ENCODE assay signal across 21 cellular contexts in the genomic region with DNA sequence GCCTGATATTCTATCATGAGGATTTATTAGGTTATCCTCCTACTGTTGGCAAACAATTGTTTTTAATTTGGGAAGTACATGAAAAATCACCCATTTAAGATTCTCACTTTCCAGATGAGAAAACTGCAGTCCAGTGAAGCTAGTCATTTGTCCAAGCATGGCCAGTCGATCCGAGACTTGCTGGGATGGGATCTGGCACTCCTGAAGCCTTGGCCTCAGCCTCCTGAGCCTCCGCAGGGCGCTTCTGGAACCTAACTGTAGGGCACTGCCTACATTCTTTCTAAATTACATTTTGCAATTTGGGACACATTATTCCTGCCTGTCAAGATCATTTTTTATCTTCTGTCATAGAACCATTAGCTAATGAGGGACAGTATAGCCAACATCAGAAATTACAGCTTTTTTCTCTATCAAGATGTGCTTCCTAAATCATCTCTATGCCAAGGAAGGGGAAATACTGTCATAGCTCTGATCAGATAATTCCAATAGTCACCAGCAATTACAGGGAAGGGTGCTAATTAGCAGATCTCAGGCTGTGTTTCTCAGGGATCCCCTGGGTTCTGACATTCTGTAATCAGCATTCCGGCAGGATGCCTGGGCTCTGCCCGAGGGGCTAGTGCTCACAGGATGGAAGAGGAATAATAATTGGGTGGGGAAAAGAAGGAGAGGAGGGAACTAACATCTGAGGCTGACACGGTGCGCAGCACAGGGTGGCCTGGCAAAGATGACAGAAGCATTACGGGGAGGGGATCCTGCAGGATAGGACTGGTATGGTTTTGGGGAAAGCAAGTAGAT. TPM values are rescaled to one million over a fixed set of nuclear protein-coding genes. Genes with fewer than 3 reads are reported as not detected.
DNase-seq lines count a peak whose midpoint lies in the region; ATAC-seq, FAIRE-seq and TF ChIP-seq lines count a peak whose summit lies in the region.
"Had no signal": no experiment of that assay in that cellular context is flagged by ENCODE, and none has a peak within 500 bp of the region (broad histone marks: within the 10 kb centered on the region; RNA-seq: fewer than 3 reads in every experiment).

No MANE protein-coding gene starts in this region.

- no peaks in the 10 kb centered on the region for H3K36me3 ChIP-seq in astrocyte (ENCODE audit: insufficient read depth, low read length)
- no peaks in the 10 kb centered on the region for H3K36me3 ChIP-seq in mesendoderm (ENCODE audit: control insufficient read depth, insufficient read depth, low read length)
- H3K36me3 ChIP-seq: HAP-1 had no signal

- no peak overlapping the region for H3K18ac ChIP-seq in mesendoderm (ENCODE audit: low read length)

- no peak for TF ChIP-seq CTCF in astrocyte (IDR thresholded peaks at IDR 0.05; ENCODE audit: insufficient read depth, low read depth, low read length)

- H4K20me1 ChIP-seq in astrocyte (ENCODE audit: insufficient read depth, low read length), result no peaks in the 10 kb centered on the region

- no peak overlapping the region for H2BK5ac ChIP-seq in mesendoderm (ENCODE audit: low read length)

- peaks cover 21% of the 10 kb centered on the region for H3K4me1 ChIP-seq in astrocyte (ENCODE audit: insufficient read depth, low read length)
- no peaks in the 10 kb centered on the region for H3K4me1 ChIP-seq in mesendoderm (ENCODE audit: control insufficient read depth, low read depth, low read length)

- H2BK15ac ChIP-seq in mesendoderm (replicated peaks; ENCODE audit: low read depth), result no peak overlapping the region

- no CpG with 5 or more reads among the region's 9 CpGs for WGBS in mesendoderm (ENCODE audit: extremely low coverage, insufficient coverage, low lambda C conversion rate)

- no peak overlapping the region for H3K27ac ChIP-seq in astrocyte (ENCODE audit: low read depth, low read length)
- no peak overlapping the region for H3K27ac ChIP-seq in mesendoderm (ENCODE audit: low read depth, low read length)
- H3K27ac ChIP-seq: A549, C4-2B, HL-60 had no signal

- H3K79me1 ChIP-seq in mesendoderm (ENCODE audit: low read length), result no peaks in the 10 kb centered on the region

- no peak for FAIRE-seq in astrocyte (lab: Jason Lieb, UNC)
- FAIRE-seq: A549, HTR-8/SVneo had no signal

- H3K9ac ChIP-seq in astrocyte (ENCODE audit: low read length), result no peak overlapping the region
- no peak overlapping the region for H3K9ac ChIP-seq in mesendoderm (ENCODE audit: low read length)

- H3K4ac ChIP-seq in mesendoderm (ENCODE audit: low read depth, low read length), result no peak overlapping the region

- H3K27me3 Mint-ChIP-seq in astrocyte (ENCODE audit: low read depth, unreplicated experiment), result no peaks in the 10 kb centered on the region
- H3K27me3 Mint-ChIP-seq in stimulated activated naive CD8-positive, alpha-beta T cell treated with anti-CD3 and anti-CD28 coated beads, Interleukin-15, amount 100 ng/mL, for 72 hours, result peaks cover 35% of the 10 kb centered on the region

- H2BK120ac ChIP-seq in mesendoderm (ENCODE audit: low read depth, low read length), result no peak overlapping the region

- H3K79me2 ChIP-seq in astrocyte (ENCODE audit: insufficient read depth, low read length) (no peaks in the 10 kb centered on the region), mesendoderm (ENCODE audit: control insufficient read depth, insufficient read depth, low read length) (no peaks in the 10 kb centered on the region)

- no peak overlapping the region for H3K4me3 Mint-ChIP-seq in astrocyte (ENCODE audit: unreplicated experiment)
- H3K4me3 Mint-ChIP-seq in stimulated activated naive CD8-positive, alpha-beta T cell treated with anti-CD3 and anti-CD28 coated beads, Interleukin-15, amount 100 ng/mL, for 72 hours, result no peak overlapping the region

- no peak overlapping the region for H4K5ac ChIP-seq in mesendoderm (ENCODE audit: low read length)

- H3K4me2 ChIP-seq in astrocyte (ENCODE audit: low read length) (no peak overlapping the region), mesendoderm (ENCODE audit: low read length) (no peak overlapping the region)
- H3K4me2 ChIP-seq: A549 had no signal

- DNase-seq in A172 (ENCODE audit: low spot score), result peak; percentile 28
- DNase-seq in GM03348 (ENCODE audit: low spot score), result peak; percentile 21
- no peak for DNase-seq in astrocyte (ENCODE audit: low read depth)
- DNase-seq in mesendoderm, result peak; percentile 46
- no peak for DNase-seq in NCI-H2029 treated with DMSO at 0.1 percent for 48 hours (lab: John Stamatoyannopoulos, UW)
- DNase-seq in stimulated activated naive CD8-positive, alpha-beta T cell treated with anti-CD3 and anti-CD28 coated beads, Interleukin-15, amount 100 ng/mL, for 72 hours, result no peak
- DNase-seq: Caco-2, DMS153, EL, NCI-H1105 treated with DMSO at 0.1 percent for 48 hours, NCI-H187 treated with DMSO at 0.1 percent for 48 hours, NCI-H2171, NCI-H446 treated with DMSO at 0.1 percent for 48 hours, NCI-H748 treated with DMSO at 0.1 percent for 48 hours, OCI-M1 had no signal

- H3K27me3 ChIP-seq in astrocyte (ENCODE audit: insufficient read depth, low read length) (no peaks in the 10 kb centered on the region), mesendoderm (ENCODE audit: insufficient read depth, low read length, poor library complexity) (no peaks in the 10 kb centered on the region)

- no peak overlapping the region for H2AK5ac ChIP-seq in mesendoderm (ENCODE audit: low read length)

- no peak overlapping the region for H3K4me3 ChIP-seq in astrocyte (ENCODE audit: insufficient read depth, low read depth, low read length)
- H3K4me3 ChIP-seq in mesendoderm (ENCODE audit: low read length), result no peak overlapping the region
- H3K4me3 ChIP-seq: A549, HAP-1 had no signal

- no peaks in the 10 kb centered on the region for H3K9me3 ChIP-seq in astrocyte (ENCODE audit: insufficient read depth, low read depth, low read length)
- H3K9me3 ChIP-seq: A549, Caco-2, HAP-1 had no signal

- no peak overlapping the region for H3K56ac ChIP-seq in mesendoderm (ENCODE audit: low read length)

- H3K36me3 Mint-ChIP-seq in astrocyte (ENCODE audit: low read depth, unreplicated experiment), result no peaks in the 10 kb centered on the region

- no peak overlapping the region for H3K23ac ChIP-seq in mesendoderm (ENCODE audit: low read length)

- H3K4me1 Mint-ChIP-seq in astrocyte (ENCODE audit: low read depth, unreplicated experiment), result peaks cover 14% of the 10 kb centered on the region
- no peaks in the 10 kb centered on the region for H3K4me1 Mint-ChIP-seq in stimulated activated naive CD8-positive, alpha-beta T cell treated with anti-CD3 and anti-CD28 coated beads, Interleukin-15, amount 100 ng/mL, for 72 hours

- H4K8ac ChIP-seq in mesendoderm (ENCODE audit: low read depth, low read length), result no peak overlapping the region

- H2AFZ ChIP-seq in astrocyte (ENCODE audit: low read depth, low read length), result peak overlapping the region; percentile 11

- H3K27ac Mint-ChIP-seq in astrocyte (ENCODE audit: unreplicated experiment), result no peak overlapping the region
- H3K27ac Mint-ChIP-seq in stimulated activated naive CD8-positive, alpha-beta T cell treated with anti-CD3 and anti-CD28 coated beads, Interleukin-15, amount 100 ng/mL, for 72 hours, result no peak overlapping the region

- peaks cover 1% of the 10 kb centered on the region for H3K9me3 Mint-ChIP-seq in astrocyte (ENCODE audit: unreplicated experiment)
- H3K9me3 Mint-ChIP-seq in stimulated activated naive CD8-positive, alpha-beta T cell treated with anti-CD3 and anti-CD28 coated beads, Interleukin-15, amount 100 ng/mL, for 72 hours, result no peaks in the 10 kb centered on the region

- ATAC-seq in stimulated activated naive CD8-positive, alpha-beta T cell treated with anti-CD3 and anti-CD28 coated beads, Interleukin-15, amount 100 ng/mL, for 72 hours, result no peak
- ATAC-seq in GM19351 (IDR thresholded peaks at IDR 0.05; ENCODE audit: unreplicated experiment), result no peak
- ATAC-seq: A549 had no signal

RNA-seq across cellular contexts. Expression of a gene that starts 28.3 kb away (rescaled TPM):
- total RNA-seq in A172 (2014; rRNA removed; shearing (Covaris generic)), result 123 and 171 TPM in 2 replicates
- 52.5 and 61.0 TPM in 2 replicates for total RNA-seq in astrocyte
- 28.0 TPM for polyA plus RNA-seq in mesendoderm (2013, experiment 1 of 2)
- polyA plus RNA-seq in mesendoderm (2013, experiment 2 of 2), result 26.6 TPM

RNA-seq across cellular contexts. Expression of a gene that starts 28.3 kb away (rescaled TPM):
- total RNA-seq in A172 (2014; rRNA removed; shearing (Covaris generic)), result 26.2 and 27.8 TPM in 2 replicates
- total RNA-seq in astrocyte, result 20.2 and 21.3 TPM in 2 replicates
- polyA plus RNA-seq in mesendoderm (2013, experiment 1 of 2), result 20.6 TPM
- 21.0 TPM for polyA plus RNA-seq in mesendoderm (2013, experiment 2 of 2)

Comparison
In these comparisons a context has a peak if more than half of its experiments do, and no peak if none do; other contexts are left out.
1. DNase-seq: peak in A172 (single experiment), GM03348 (single experiment) and mesendoderm (single experiment); none in astrocyte (single experiment), NCI-H2029 treated with DMSO at 0.1 percent for 48 hours (single experiment) and stimulated activated naive CD8-positive, alpha-beta T cell treated with anti-CD3 and anti-CD28 coated beads, Interleukin-15, amount 100 ng/mL, for 72 hours (0 of 2).